ENCODE assay signal across 11 cellular contexts in genomic region chr10:109280837-109281236, GRCh38.
"Had no signal": no experiment of that assay in that cellular context is flagged by ENCODE, and none has a peak within 500 bp of the region (broad histone marks: within the 10 kb centered on the region; RNA-seq: fewer than 3 reads in every experiment).

No MANE protein-coding gene starts in this region.

- H3K27ac ChIP-seq: GM23248 had no signal

- ATAC-seq: GM23338, HCT116 had no signal

- H3K4me2 ChIP-seq: GM23338 had no signal

- H3K9me3 ChIP-seq: HAP-1 had no signal

- H3K4me1 ChIP-seq: HAP-1 had no signal

- H3K9me3 Mint-ChIP-seq: GM23338, H9, HFFc6 had no signal

- H3K4me1 Mint-ChIP-seq: GM23338, H9 had no signal

- H3K36me3 ChIP-seq: HAP-1 had no signal

- H3K27ac Mint-ChIP-seq: GM23338, H9, HFFc6 had no signal

- H2AFZ ChIP-seq: GM23248, GM23338 had no signal

- H3K4me3 Mint-ChIP-seq: GM23338, H9, HFFc6 had no signal

- H3K9ac ChIP-seq: GM23248 had no signal

- FAIRE-seq: H1, H54 had no signal

- DNase-seq: GM23248, GOT3, H7, H9, HCEC 1CT, HFFc6 had no signal

- H3K4me3 ChIP-seq: GM23248, GM23338, HAP-1 had no signal
